In genomic region chr12:68223067-68223747, GRCh38 we compare ENCODE assay signal across 1 cellular context.
TF ChIP-seq lines count a peak whose summit lies in the region.

No MANE protein-coding gene starts in this region.

TF ChIP-seq in HepG2, 621 proteins besides CTCF, POLR2A, EP300 and RAD21 (continued from another document):
- TF ChIP-seq PRDM15 (CRISPR knock-in tag; IDR thresholded peaks at IDR 0.05): peak; percentile 21; the same call in 1 of the 2 replicates
- peak; percentile 42; the same call in 1 of the 2 replicates for TF ChIP-seq KDM2A (CRISPR knock-in tag; IDR thresholded peaks at IDR 0.05; ENCODE audit: borderline replicate concordance, low read depth)
- TF ChIP-seq, protein P1, sequence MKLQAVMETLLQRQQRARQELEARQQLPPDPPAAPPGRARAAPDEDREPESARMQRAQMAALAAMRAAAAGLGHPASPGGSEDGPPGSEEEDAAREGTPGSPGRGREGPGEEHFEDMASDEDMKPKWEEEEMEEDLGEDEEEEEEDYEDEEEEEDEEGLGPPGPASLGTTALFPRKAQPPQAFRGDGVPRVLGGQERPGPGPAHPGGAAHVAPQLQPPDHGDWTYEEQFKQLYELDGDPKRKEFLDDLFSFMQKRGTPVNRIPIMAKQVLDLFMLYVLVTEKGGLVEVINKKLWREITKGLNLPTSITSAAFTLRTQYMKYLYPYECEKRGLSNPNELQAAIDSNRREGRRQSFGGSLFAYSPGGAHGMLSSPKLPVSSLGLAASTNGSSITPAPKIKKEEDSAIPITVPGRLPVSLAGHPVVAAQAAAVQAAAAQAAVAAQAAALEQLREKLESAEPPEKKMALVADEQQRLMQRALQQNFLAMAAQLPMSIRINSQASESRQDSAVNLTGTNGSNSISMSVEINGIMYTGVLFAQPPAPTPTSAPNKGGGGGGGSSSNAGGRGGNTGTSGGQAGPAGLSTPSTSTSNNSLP (IDR thresholded peaks at IDR 0.05; ENCODE audit: low read depth, low read length): peak; percentile 70
- peak; percentile 30; the same call in 1 of the 2 replicates for TF ChIP-seq SALL1 (CRISPR knock-in tag; IDR thresholded peaks at IDR 0.05)
- peak; percentile 88 for TF ChIP-seq SMC3 (IDR thresholded peaks at IDR 0.05; ENCODE audit: low read length)
- 0 out of 2 replicates have a peak, but pooled peaks have one; percentile 26 for TF ChIP-seq IRF2 (CRISPR knock-in tag; IDR thresholded peaks at IDR 0.05)
- peak; percentile 19; the same call in 1 of the 2 replicates for TF ChIP-seq GATAD2A (CRISPR knock-in tag; IDR thresholded peaks at IDR 0.05)
- peak; percentile 36; the same call in 1 of the 2 replicates for TF ChIP-seq ARID5B (CRISPR knock-in tag; IDR thresholded peaks at IDR 0.05)
- TF ChIP-seq KLF12 (CRISPR knock-in tag; IDR thresholded peaks at IDR 0.05; ENCODE audit: borderline replicate concordance): peak; percentile 83; the same call in 1 of the 2 replicates
- no peak for TF ChIP-seq YEATS4 (CRISPR knock-in tag; IDR thresholded peaks at IDR 0.05; ENCODE audit: borderline replicate concordance)
- TF ChIP-seq STAG1 (CRISPR knock-in tag; IDR thresholded peaks at IDR 0.05): peak; percentile 95
- TF ChIP-seq SOX6 (IDR thresholded peaks at IDR 0.05): no peak
- 0 out of 2 replicates have a peak, but pooled peaks have one; percentile 27 for TF ChIP-seq SOX6 (CRISPR knock-in tag; IDR thresholded peaks at IDR 0.05)
- TF ChIP-seq, protein P2, sequence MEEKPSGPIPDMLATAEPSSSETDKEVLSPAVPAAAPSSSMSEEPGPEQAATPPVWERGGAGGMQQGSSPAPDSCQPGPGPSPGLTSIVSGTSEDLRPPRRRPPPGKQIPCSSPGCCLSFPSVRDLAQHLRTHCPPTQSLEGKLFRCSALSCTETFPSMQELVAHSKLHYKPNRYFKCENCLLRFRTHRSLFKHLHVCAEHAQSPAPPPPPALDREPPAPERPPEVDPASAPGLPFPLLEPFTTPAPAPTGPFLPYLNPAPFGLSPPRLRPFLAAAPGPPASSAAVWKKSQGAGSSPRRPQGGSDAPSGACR (CRISPR knock-in tag; IDR thresholded peaks at IDR 0.05): no peak
- peak; percentile 66; the same call in 1 of the 2 replicates for TF ChIP-seq SP5 (CRISPR knock-in tag; IDR thresholded peaks at IDR 0.05; ENCODE audit: borderline replicate concordance, low read depth)
